Comparison of ENCODE assay signal across 11 cellular contexts in the genomic region with DNA sequence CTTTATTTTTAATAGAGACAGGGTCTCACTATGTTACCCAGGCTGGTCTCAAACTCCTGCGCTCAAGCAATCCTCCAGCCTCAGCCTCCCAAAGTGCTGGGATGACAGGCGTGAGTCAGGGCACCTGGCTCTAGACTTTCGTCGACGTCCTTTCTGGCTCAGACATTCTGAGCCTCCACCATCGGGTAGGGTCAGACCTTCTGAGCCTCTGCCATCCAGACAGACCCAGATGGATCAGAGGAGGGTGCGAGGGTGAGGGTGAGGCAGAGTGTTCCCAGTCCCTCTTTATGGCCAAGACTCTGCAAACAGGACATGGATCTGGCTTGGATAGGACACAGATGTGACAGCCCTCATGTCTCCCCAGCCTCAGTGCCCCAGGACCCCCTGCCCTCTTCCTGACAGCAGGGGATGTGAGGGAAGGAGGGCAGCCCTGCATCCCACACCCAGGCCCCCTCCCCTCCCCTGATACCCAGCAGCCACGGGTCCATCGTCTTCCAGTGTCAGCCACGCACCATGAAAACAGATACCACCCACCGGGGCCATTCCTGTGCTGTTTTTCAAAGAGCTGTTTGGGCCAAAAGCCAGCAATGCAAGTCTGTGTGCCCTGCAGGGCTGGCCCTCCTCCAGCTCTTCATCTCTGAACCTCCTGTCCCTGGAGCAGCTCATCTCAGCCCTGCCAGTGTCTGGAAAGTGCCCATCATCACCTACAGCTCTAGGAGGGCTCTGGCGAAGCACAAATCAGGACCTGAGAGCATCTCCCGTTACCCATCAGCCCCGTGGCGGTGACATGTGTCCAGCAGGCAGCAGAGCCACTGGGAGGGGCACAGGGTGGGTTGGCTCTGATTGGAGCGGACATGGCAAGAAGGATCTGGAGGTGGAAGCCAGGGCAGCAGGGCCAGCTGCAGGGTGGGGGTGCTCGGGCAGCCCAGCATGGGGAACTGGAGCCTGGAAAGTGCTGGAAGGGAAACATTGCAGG.
DNase-seq lines count a peak whose midpoint lies in the region; ATAC-seq and TF ChIP-seq lines count a peak whose summit lies in the region.
"Had no signal": no experiment of that assay in that cellular context is flagged by ENCODE, and none has a peak within 500 bp of the region (broad histone marks: within the 10 kb centered on the region; RNA-seq: fewer than 3 reads in every experiment).

No MANE protein-coding gene starts in this region.

- 47 to 53% (median 49%) methylated on average over 14 to 17 of the region's 17 CpGs for WGBS in heart left ventricle, 4 donors
- WGBS in sigmoid colon, 2 donors: 31 to 78% methylated on average over 17 of the region's 17 CpGs

- H3K4me1 ChIP-seq in heart left ventricle (peaks cover 0 to 27% (median 15%) of the 10 kb centered on the region in 12 donors), sigmoid colon (peaks cover 0 to 22% (median 21%) of the 10 kb centered on the region in 4 donors)

- DNase-seq in M059J (ENCODE audit: low read depth): peak; percentile 72
- DNase-seq in NCI-H69 (lab: John Stamatoyannopoulos, UW): peak; percentile 76
- peak in 2 of 5 donors; percentile 49 to 67 for DNase-seq in heart left ventricle
- peak; percentile 75 for DNase-seq in sigmoid colon
- DNase-seq in immature natural killer cell: no peak
- no peak for DNase-seq in DMS153 treated with DMSO at 0.1 percent for 48 hours (lab: John Stamatoyannopoulos, UW; ENCODE audit: unreplicated experiment)

- H3K36me3 Mint-ChIP-seq in immature natural killer cell: no peaks in the 10 kb centered on the region

- H3K27ac Mint-ChIP-seq in immature natural killer cell: peak overlapping the region in 2 of 6 donors; percentile 60 to 61
- H3K27ac Mint-ChIP-seq: activated CD4-positive, alpha-beta memory T cell treated with anti-CD3 and anti-CD28 coated beads, Interleukin-2, amount 10 ng/mL, durations not matched to agents 7 days and 5 days had no signal

- H3K4me1 Mint-ChIP-seq in immature natural killer cell: peaks cover 24 to 28% of the 10 kb centered on the region in 2 donors

- no peak for TF ChIP-seq EP300 in sigmoid colon (IDR thresholded peaks at IDR 0.05)

- no peak overlapping the region for H3K4me3 Mint-ChIP-seq in immature natural killer cell
- H3K4me3 Mint-ChIP-seq: activated CD4-positive, alpha-beta memory T cell treated with anti-CD3 and anti-CD28 coated beads, Interleukin-2, amount 10 ng/mL, durations not matched to agents 7 days and 5 days had no signal

- no peak for TF ChIP-seq POLR2A in heart left ventricle (IDR thresholded peaks at IDR 0.05)
- TF ChIP-seq POLR2A in sigmoid colon (IDR thresholded peaks at IDR 0.05): no peak

- peaks cover 6 to 17% (median 13%) of the 10 kb centered on the region in 3 donors for H3K27me3 Mint-ChIP-seq in immature natural killer cell (ENCODE audit: low read depth in 3 of 3)
- H3K27me3 Mint-ChIP-seq: activated CD4-positive, alpha-beta memory T cell treated with anti-CD3 and anti-CD28 coated beads, Interleukin-2, amount 10 ng/mL, durations not matched to agents 7 days and 5 days had no signal

- no peaks in the 10 kb centered on the region for H3K9me3 Mint-ChIP-seq in immature natural killer cell
- H3K9me3 Mint-ChIP-seq: activated CD4-positive, alpha-beta memory T cell treated with anti-CD3 and anti-CD28 coated beads, Interleukin-2, amount 10 ng/mL, durations not matched to agents 7 days and 5 days had no signal

- intact Hi-C loops in heart left ventricle (cut with DNase I) (loop anchor here (1.0 to 10.0 kb wide), 17 partner anchors 192 to 1875 kb away; a partner anchor contains a TSS), sigmoid colon (cut with DNase I) (loop anchor here (1.0 to 2.0 kb wide), 2 partner anchors 833 to 895 kb away; no protein-coding TSS in a partner anchor)

- no peak for TF ChIP-seq CTCF in heart left ventricle (IDR thresholded peaks at IDR 0.05)
- no peak for TF ChIP-seq CTCF in sigmoid colon (IDR thresholded peaks at IDR 0.05)

- H3K4me3 ChIP-seq in heart left ventricle (no peak overlapping the region), sigmoid colon (no peak overlapping the region)
- H3K4me3 ChIP-seq: K562, left lung had no signal

- peak in 3 of 4 donors; percentile 13 to 38 (median 30) for ATAC-seq in heart left ventricle
- no peak for ATAC-seq in GM19455 (IDR thresholded peaks at IDR 0.05; ENCODE audit: unreplicated experiment)

- H3K9me3 ChIP-seq in heart left ventricle: no peaks in the 10 kb centered on the region
- H3K9me3 ChIP-seq in sigmoid colon: no peaks in the 10 kb centered on the region
- H3K9me3 ChIP-seq: left lung, neutrophil had no signal

- H3K27ac ChIP-seq in heart left ventricle (no peak overlapping the region), sigmoid colon (peak overlapping the region in 3 of 4 donors; percentile 0 to 65 (median 17))
- H3K27ac ChIP-seq: left lung, neutrophil had no signal

- H3K36me3 ChIP-seq in heart left ventricle: peaks cover 0 to 10% (median 0%) of the 10 kb centered on the region in 9 donors
- no peaks in the 10 kb centered on the region for H3K36me3 ChIP-seq in sigmoid colon

- no peaks in the 10 kb centered on the region for H3K27me3 ChIP-seq in heart left ventricle
- H3K27me3 ChIP-seq in sigmoid colon: no peaks in the 10 kb centered on the region

Comparison
In these comparisons a context has a peak if more than half of its experiments do, and no peak if none do; other contexts are left out.
1. DNase-seq: peak in M059J (single experiment), NCI-H69 (single experiment) and sigmoid colon (single experiment); none in immature natural killer cell (0 of 3) and DMS153 treated with DMSO at 0.1 percent for 48 hours (single experiment).
2. H3K27ac ChIP-seq: peak in sigmoid colon (3 of 4); none in heart left ventricle (0 of 12).